ENCODE assay signal across 22 cellular contexts in the genomic region with DNA sequence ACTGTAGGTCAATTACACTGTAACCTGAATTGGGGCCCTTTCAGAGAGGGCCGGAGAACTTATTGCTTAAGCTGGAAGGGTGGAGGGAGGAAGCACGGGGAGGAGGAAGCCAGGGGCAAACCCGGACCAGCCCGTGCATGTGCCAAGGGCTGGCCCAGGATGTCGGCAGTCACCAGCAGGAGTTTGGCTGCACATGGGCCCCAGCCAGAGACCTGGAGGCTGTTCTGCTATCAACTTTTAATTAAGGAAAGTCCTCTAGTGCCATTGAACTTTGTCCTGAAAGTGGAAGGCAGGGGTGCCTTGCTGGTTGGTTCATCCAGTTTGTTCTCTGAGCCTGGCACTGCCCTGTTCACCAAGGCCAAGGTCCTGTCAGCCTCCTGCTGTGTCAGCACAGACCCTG.
DNase-seq lines count a peak whose midpoint lies in the region; ATAC-seq, FAIRE-seq and TF ChIP-seq lines count a peak whose summit lies in the region.
"Had no signal": no experiment of that assay in that cellular context is flagged by ENCODE, and none has a peak within 500 bp of the region (broad histone marks: within the 10 kb centered on the region; RNA-seq: fewer than 3 reads in every experiment).

No MANE protein-coding gene starts in this region.

- no peaks in the 10 kb centered on the region for H3K36me3 Mint-ChIP-seq in CD8-positive, alpha-beta T cell

- H3K4me2 ChIP-seq in HepG2 (ENCODE audit: low read depth, low read length), result no peak overlapping the region
- H3K4me2 ChIP-seq: A549, GM23338 had no signal

- TF ChIP-seq CTCF in liver (IDR thresholded peaks at IDR 0.05; ENCODE audit: low read depth, low read length, missing input control) (no peak), HepG2 (CRISPR knock-in tag; IDR thresholded peaks at IDR 0.05) (no peak), mucosa of descending colon (IDR thresholded peaks at IDR 0.05) (no peak), suprapubic skin (IDR thresholded peaks at IDR 0.05) (no peak)
- no peak for TF ChIP-seq CTCF in CD8-positive, alpha-beta T cell (IDR thresholded peaks at IDR 0.05)

- TF ChIP-seq EP300 in HepG2 (IDR thresholded peaks at IDR 0.05; ENCODE audit: low read depth in 2 of 2, low read length in 2 of 2), result no peak
- TF ChIP-seq EP300 in HepG2 (CRISPR knock-in tag; IDR thresholded peaks at IDR 0.05; ENCODE audit: borderline replicate concordance), result no peak
- TF ChIP-seq EP300 in suprapubic skin (IDR thresholded peaks at IDR 0.05), result no peak

- no peaks in the 10 kb centered on the region for H3K27me3 ChIP-seq in liver (ENCODE audit: control insufficient read depth in 4 of 4, insufficient read depth in 4 of 4, low read length in 3 of 4)
- H3K27me3 ChIP-seq in HepG2 (ENCODE audit: control insufficient read depth in 1 of 2, insufficient read depth in 2 of 2, low read length in 2 of 2), result peaks cover 6 to 16% of the 10 kb centered on the region in 2 experiments; a peak in 3 of 5 replicates
- no peaks in the 10 kb centered on the region for H3K27me3 ChIP-seq in suprapubic skin
- no peaks in the 10 kb centered on the region for H3K27me3 ChIP-seq in CD8-positive, alpha-beta T cell (ENCODE audit: insufficient read depth, low read length)

- no peak overlapping the region for H3K4me3 Mint-ChIP-seq in CD8-positive, alpha-beta T cell
- H3K4me3 Mint-ChIP-seq: GM23338 had no signal

- TF ChIP-seq POLR2A in HepG2 (IDR thresholded peaks at IDR 0.05; ENCODE audit: insufficient read depth in 1 of 2, low read depth in 2 of 2, low read length in 2 of 2), result no peak
- no peak for TF ChIP-seq POLR2A in suprapubic skin (IDR thresholded peaks at IDR 0.05)

- H3K4me3 ChIP-seq in liver (ENCODE audit: low read depth in 1 of 3, low read length in 3 of 3) (no peak overlapping the region), HepG2 (replicated peaks in 1 of 3; ENCODE audit: insufficient read depth in 1 of 3, low read depth in 2 of 3, low read length in 3 of 3) (no peak overlapping the region), mucosa of descending colon (no peak overlapping the region), suprapubic skin (no peak overlapping the region)
- no peak overlapping the region for H3K4me3 ChIP-seq in CD8-positive, alpha-beta T cell (ENCODE audit: low read depth, low read length)
- H3K4me3 ChIP-seq: A549, GM23338 had no signal

- CTCF ChIA-PET in HepG2 (lab: Yijun Ruan, JAX; ENCODE audit: low intra/inter-chr PET ratio, low total read pairs), result no interaction called here
- CTCF ChIA-PET in CD8-positive, alpha-beta T cell (lab: Charles Lee), result no interaction called here

- DNase-seq in HepG2 (ENCODE audit: low spot score), result no peak
- DNase-seq in epithelial cell of prostate (ENCODE audit: low read depth, low spot score), result peak; percentile 2
- peak; percentile 17 to 55 (median 52) for DNase-seq in mucosa of descending colon
- DNase-seq in suprapubic skin (ENCODE audit: low spot score in 2 of 2), result no peak
- DNase-seq in DMS53 treated with DMSO at 0.1 percent for 48 hours (lab: John Stamatoyannopoulos, UW; ENCODE audit: unreplicated experiment), result no peak
- no peak for DNase-seq in CD8-positive, alpha-beta T cell
- DNase-seq: C1 segment of cervical spinal cord, DMS 273 treated with DMSO at 0.1 percent for 48 hours, GF-D8, KBM-7, NCI-H1436, NCI-H2029 treated with DMSO at 0.1 percent for 48 hours, NCI-H2171 treated with DMSO at 0.1 percent for 48 hours, NCI-H748 treated with DMSO at 0.1 percent for 48 hours, PC-3 had no signal

- H3K27ac Mint-ChIP-seq in CD8-positive, alpha-beta T cell, result no peak overlapping the region
- H3K27ac Mint-ChIP-seq: GM23338 had no signal

- no peak for ATAC-seq in HepG2
- peak; percentile 60 for ATAC-seq in mucosa of descending colon
- no peak for ATAC-seq in HG03175 (IDR thresholded peaks at IDR 0.05; ENCODE audit: unreplicated experiment)
- ATAC-seq in CD8-positive, alpha-beta T cell, result no peak
- ATAC-seq: A549, GM23338, HCT116, PC-3, Right ventricle myocardium inferior had no signal

- no peaks in the 10 kb centered on the region for H3K9me3 Mint-ChIP-seq in CD8-positive, alpha-beta T cell
- H3K9me3 Mint-ChIP-seq: GM23338 had no signal

- TF ChIP-seq RAD21 in liver (IDR thresholded peaks at IDR 0.05) (no peak), HepG2 (CRISPR knock-in tag; IDR thresholded peaks at IDR 0.05) (no peak)

- 24% methylated on average over 5 of the region's 5 CpGs for WGBS in liver
- 25% methylated on average over 4 of the region's 5 CpGs for WGBS in HepG2 (ENCODE audit: low lambda C conversion rate)
- 60% methylated on average over 5 of the region's 5 CpGs for WGBS in suprapubic skin

- H3K4me1 Mint-ChIP-seq in CD8-positive, alpha-beta T cell (ENCODE audit: low read depth), result no peaks in the 10 kb centered on the region
- H3K4me1 Mint-ChIP-seq: GM23338 had no signal

- H3K27ac ChIP-seq in liver (ENCODE audit: low read depth in 1 of 2, low read length in 2 of 2) (peak overlapping the region in 1 of 2 donors; percentile 25), HepG2 (ENCODE audit: extremely low read length, insufficient read depth, low read length) (no peak overlapping the region), epithelial cell of prostate (no peak overlapping the region), suprapubic skin (no peak overlapping the region)
- no peak overlapping the region for H3K27ac ChIP-seq in CD8-positive, alpha-beta T cell (ENCODE audit: low read depth, low read length)
- H3K27ac ChIP-seq: A549 had no signal

- intact Hi-C loops in HepG2 (cut with micrococcal nuclease; ENCODE audit: unreplicated experiment) (no loop called here), mucosa of descending colon (cut with DNase I, micrococcal nuclease) (no loop called here)
- intact Hi-C loops in CD8-positive, alpha-beta T cell (cut with DNase I, micrococcal nuclease), result no loop called here

- BruUV-seq in HepG2 (replicated peaks; lab: Mats Ljungman, UMichigan), result no TSS peak

- in situ Hi-C loops in HepG2 (cut with HindIII; ENCODE audit: extremely low pct_ligation_motif_present, low pct_unique_long_range_greater_than_20kb), result no loop called here

- POLR2A ChIA-PET in HepG2 (lab: Yijun Ruan, JAX), result no interaction called here
- POLR2A ChIA-PET in CD8-positive, alpha-beta T cell (lab: Charles Lee), result no interaction called here

- no peaks in the 10 kb centered on the region for H3K9me3 ChIP-seq in liver (ENCODE audit: control insufficient read depth in 4 of 4, low read length in 3 of 4)
- H3K9me3 ChIP-seq in HepG2 (ENCODE audit: low read length), result no peaks in the 10 kb centered on the region
- no peaks in the 10 kb centered on the region for H3K9me3 ChIP-seq in mucosa of descending colon
- no peaks in the 10 kb centered on the region for H3K9me3 ChIP-seq in suprapubic skin
- H3K9me3 ChIP-seq in CD8-positive, alpha-beta T cell (ENCODE audit: low read length), result no peaks in the 10 kb centered on the region
- H3K9me3 ChIP-seq: A549 had no signal

- no peaks in the 10 kb centered on the region for H3K27me3 Mint-ChIP-seq in CD8-positive, alpha-beta T cell (ENCODE audit: low read depth)

- H2AFZ ChIP-seq in HepG2 (ENCODE audit: low read length), result no peak overlapping the region
- H2AFZ ChIP-seq: GM23338 had no signal

- H3K36me3 ChIP-seq in liver (ENCODE audit: control insufficient read depth in 4 of 4, insufficient read depth in 3 of 4, low read depth in 1 of 4, low read length in 3 of 4), result no peaks in the 10 kb centered on the region
- H3K36me3 ChIP-seq in HepG2 (replicated peaks in 1 of 2; ENCODE audit: control insufficient read depth in 1 of 2, insufficient read depth in 2 of 2, low read length in 2 of 2), result no peaks in the 10 kb centered on the region
- H3K36me3 ChIP-seq in mucosa of descending colon (ENCODE audit: low read depth), result no peaks in the 10 kb centered on the region
- H3K36me3 ChIP-seq in suprapubic skin, result no peaks in the 10 kb centered on the region
- no peaks in the 10 kb centered on the region for H3K36me3 ChIP-seq in CD8-positive, alpha-beta T cell (ENCODE audit: insufficient read depth, low read length)

- H3K4me1 ChIP-seq in liver (ENCODE audit: control insufficient read depth in 4 of 4, insufficient read depth in 4 of 4, low read length in 3 of 4), result peaks cover 17 to 41% (median 30%) of the 10 kb centered on the region in 4 donors
- no peaks in the 10 kb centered on the region for H3K4me1 ChIP-seq in HepG2 (ENCODE audit: insufficient read depth, low read length)
- H3K4me1 ChIP-seq in mucosa of descending colon (ENCODE audit: low read depth), result peaks cover 10% of the 10 kb centered on the region
- peaks cover 13% of the 10 kb centered on the region for H3K4me1 ChIP-seq in suprapubic skin
- no peaks in the 10 kb centered on the region for H3K4me1 ChIP-seq in CD8-positive, alpha-beta T cell (ENCODE audit: insufficient read depth, low read length)
- H3K4me1 ChIP-seq: A549 had no signal

- H4K20me1 ChIP-seq in HepG2 (ENCODE audit: insufficient read depth, low read length), result no peaks in the 10 kb centered on the region

- no peak for FAIRE-seq in HepG2 (lab: Jason Lieb, UNC)
- FAIRE-seq: A549, GM12891 had no signal

- no peak overlapping the region for H3K9ac ChIP-seq in liver (ENCODE audit: low read depth in 1 of 2, low read length in 2 of 2)
- H3K9ac ChIP-seq in HepG2 (ENCODE audit: insufficient read depth, low read depth, low read length), result no peak overlapping the region

- no peaks in the 10 kb centered on the region for H3K79me2 ChIP-seq in HepG2 (ENCODE audit: insufficient read depth, low read length)

TF ChIP-seq in liver, 16 proteins besides CTCF, POLR2A, EP300 and RAD21:
- peak; percentile 89 to 93 for TF ChIP-seq RXRA (IDR thresholded peaks at IDR 0.05)
- peak; percentile 88 to 91 for TF ChIP-seq HNF4A (conservative IDR thresholded peaks at IDR 0.05)
- peak; percentile 83 for TF ChIP-seq SP1 (IDR thresholded peaks at IDR 0.05)
- TF ChIP-seq TAF1 (conservative IDR thresholded peaks at IDR 0.05), result no peak
- TF ChIP-seq HNF4G (IDR thresholded peaks at IDR 0.05), result peak; percentile 71
- no peak for TF ChIP-seq FOXA1 (IDR thresholded peaks at IDR 0.05)

TF ChIP-seq in HepG2, 621 proteins besides CTCF, POLR2A, EP300 and RAD21 (continues in another document):
- TF ChIP-seq ZNF788 (CRISPR knock-in tag; IDR thresholded peaks at IDR 0.05; ENCODE audit: borderline replicate concordance) (no peak), ZNF10 (CRISPR knock-in tag; IDR thresholded peaks at IDR 0.05; ENCODE audit: borderline replicate concordance, low read depth) (no peak), NR2C2 (CRISPR knock-in tag; IDR thresholded peaks at IDR 0.05; ENCODE audit: borderline replicate concordance) (no peak), MATR3 (CRISPR knock-in tag; IDR thresholded peaks at IDR 0.05) (no peak), HOXA7 (CRISPR knock-in tag; IDR thresholded peaks at IDR 0.05) (no peak), ZNF232 (CRISPR knock-in tag; IDR thresholded peaks at IDR 0.05; ENCODE audit: borderline replicate concordance) (no peak), ARHGAP35 (CRISPR knock-in tag; IDR thresholded peaks at IDR 0.05; ENCODE audit: borderline replicate concordance) (no peak)

Comparison
In these comparisons a context has a peak if more than half of its experiments do, and no peak if none do; other contexts are left out.
1. DNase-seq: peak in epithelial cell of prostate (single experiment) and mucosa of descending colon (3 of 3); none in HepG2 (single experiment), suprapubic skin (0 of 2), DMS53 treated with DMSO at 0.1 percent for 48 hours (single experiment) and CD8-positive, alpha-beta T cell (0 of 7).